ENCODE assay signal across 17 cellular contexts in the genomic region with DNA sequence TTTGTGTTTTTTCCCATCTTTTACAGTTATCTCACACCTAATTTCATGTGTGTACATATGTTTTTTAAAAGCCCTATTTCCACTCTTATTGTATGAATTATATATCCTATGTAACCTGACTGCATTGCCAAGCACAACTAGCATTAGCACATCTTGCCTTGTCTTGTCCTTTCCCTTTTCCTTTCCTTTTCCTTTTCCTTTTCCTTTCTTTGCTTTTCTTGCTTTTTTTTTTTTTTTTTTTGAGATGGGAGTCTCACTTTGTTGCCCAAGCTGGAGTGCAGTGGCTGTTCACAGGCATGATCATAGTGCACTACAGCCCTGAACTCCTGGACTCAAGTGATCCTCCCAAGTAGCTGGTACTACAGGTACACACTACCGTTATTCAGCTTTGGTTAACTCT.
DNase-seq lines count a peak whose midpoint lies in the region; ATAC-seq lines count a peak whose summit lies in the region.
"Had no signal": no experiment of that assay in that cellular context is flagged by ENCODE, and none has a peak within 500 bp of the region (broad histone marks: within the 10 kb centered on the region; RNA-seq: fewer than 3 reads in every experiment).

No MANE protein-coding gene starts in this region.

- ATAC-seq in activated naive CD8-positive, alpha-beta T cell treated with anti-CD3 and anti-CD28 coated beads, Interleukin-2, amount 50 U/mL, for 24 hours, result no peak
- no peak for ATAC-seq in central memory CD8-positive, alpha-beta T cell (replicated peaks; ENCODE audit: extremely low read depth, poor library complexity, severe bottlenecking)
- ATAC-seq: A549 had no signal

- POLR2A ChIA-PET in activated CD4-positive, alpha-beta T cell treated with anti-CD3 and anti-CD28 coated beads, Interleukin-2, amount 10 ng/mL, durations not matched to agents 7 days and 5 days (lab: Charles Lee), result no interaction called here

- peak overlapping the region; percentile 51 for H3K27ac Mint-ChIP-seq in activated CD4-positive, alpha-beta T cell treated with anti-CD3 and anti-CD28 coated beads, Interleukin-2, amount 10 ng/mL, durations not matched to agents 7 days and 5 days
- peak overlapping the region; percentile 26 for H3K27ac Mint-ChIP-seq in activated naive CD8-positive, alpha-beta T cell treated with anti-CD3 and anti-CD28 coated beads for 36 hours
- no peak overlapping the region for H3K27ac Mint-ChIP-seq in activated naive CD8-positive, alpha-beta T cell treated with anti-CD3 and anti-CD28 coated beads, Interleukin-2, amount 50 U/mL, for 24 hours
- peak overlapping the region; percentile 58 for H3K27ac Mint-ChIP-seq in central memory CD8-positive, alpha-beta T cell (ENCODE audit: low read depth)
- H3K27ac Mint-ChIP-seq: B cell; CD4-positive, CD25-positive, alpha-beta regulatory T cell; CD8-positive, alpha-beta memory T cell had no signal

- H3K36me3 Mint-ChIP-seq in activated CD4-positive, alpha-beta T cell treated with anti-CD3 and anti-CD28 coated beads, Interleukin-2, amount 10 ng/mL, durations not matched to agents 7 days and 5 days (ENCODE audit: low read depth), result peaks cover 7% of the 10 kb centered on the region
- peaks cover 17% of the 10 kb centered on the region for H3K36me3 Mint-ChIP-seq in activated naive CD8-positive, alpha-beta T cell treated with anti-CD3 and anti-CD28 coated beads for 36 hours
- H3K36me3 Mint-ChIP-seq in activated naive CD8-positive, alpha-beta T cell treated with anti-CD3 and anti-CD28 coated beads, Interleukin-2, amount 50 U/mL, for 24 hours (ENCODE audit: low read depth), result peaks cover 11% of the 10 kb centered on the region
- peaks cover 3% of the 10 kb centered on the region for H3K36me3 Mint-ChIP-seq in central memory CD8-positive, alpha-beta T cell (ENCODE audit: insufficient read depth)

- no peaks in the 10 kb centered on the region for H3K4me1 Mint-ChIP-seq in activated CD4-positive, alpha-beta T cell treated with anti-CD3 and anti-CD28 coated beads, Interleukin-2, amount 10 ng/mL, durations not matched to agents 7 days and 5 days
- H3K4me1 Mint-ChIP-seq in activated naive CD8-positive, alpha-beta T cell treated with anti-CD3 and anti-CD28 coated beads for 36 hours, result no peaks in the 10 kb centered on the region
- no peaks in the 10 kb centered on the region for H3K4me1 Mint-ChIP-seq in activated naive CD8-positive, alpha-beta T cell treated with anti-CD3 and anti-CD28 coated beads, Interleukin-2, amount 50 U/mL, for 24 hours
- no peaks in the 10 kb centered on the region for H3K4me1 Mint-ChIP-seq in central memory CD8-positive, alpha-beta T cell
- H3K4me1 Mint-ChIP-seq: B cell; CD14-positive monocyte; CD8-positive, alpha-beta memory T cell had no signal

- H3K27me3 Mint-ChIP-seq in activated CD4-positive, alpha-beta T cell treated with anti-CD3 and anti-CD28 coated beads, Interleukin-2, amount 10 ng/mL, durations not matched to agents 7 days and 5 days, result no peaks in the 10 kb centered on the region
- H3K27me3 Mint-ChIP-seq in activated naive CD8-positive, alpha-beta T cell treated with anti-CD3 and anti-CD28 coated beads for 36 hours, result no peaks in the 10 kb centered on the region
- H3K27me3 Mint-ChIP-seq in activated naive CD8-positive, alpha-beta T cell treated with anti-CD3 and anti-CD28 coated beads, Interleukin-2, amount 50 U/mL, for 24 hours, result no peaks in the 10 kb centered on the region
- H3K27me3 Mint-ChIP-seq in central memory CD8-positive, alpha-beta T cell, result no peaks in the 10 kb centered on the region
- H3K27me3 Mint-ChIP-seq: B cell; CD4-positive, alpha-beta memory T cell; CD4-positive, CD25-positive, alpha-beta regulatory T cell; CD8-positive, alpha-beta memory T cell had no signal

- no peak for DNase-seq in activated CD4-positive, alpha-beta T cell treated with anti-CD3 and anti-CD28 coated beads, Interleukin-2, amount 10 ng/mL, durations not matched to agents 7 days and 5 days
- DNase-seq in activated CD4-positive, alpha-beta T cell treated with anti-CD3 and anti-CD28 coated beads, Interleukin-2, amount 50 U/mL, for 1 hour, result no peak
- no peak for DNase-seq in activated naive CD8-positive, alpha-beta T cell treated with anti-CD3 and anti-CD28 coated beads for 36 hours
- no peak for DNase-seq in activated naive CD8-positive, alpha-beta T cell treated with anti-CD3 and anti-CD28 coated beads, Interleukin-2, amount 50 U/mL, for 24 hours
- DNase-seq in central memory CD8-positive, alpha-beta T cell (ENCODE audit: low spot score in 2 of 2), result no peak
- DNase-seq in C1 segment of cervical spinal cord (lab: John Stamatoyannopoulos, UW) (no peak), medulla oblongata (ENCODE audit: extremely low spot score) (no peak)
- DNase-seq: AML-193; CD4-positive, alpha-beta memory T cell; CD4-positive, CD25-positive, alpha-beta regulatory T cell; CD8-positive, alpha-beta memory T cell; COR-L47; DMS79 treated with DMSO at 0.1 percent for 48 hours; GF-D8 had no signal

- CTCF ChIA-PET in activated CD4-positive, alpha-beta T cell treated with anti-CD3 and anti-CD28 coated beads, Interleukin-2, amount 10 ng/mL, durations not matched to agents 7 days and 5 days (lab: Charles Lee), result no interaction called here

- H3K4me3 Mint-ChIP-seq in activated CD4-positive, alpha-beta T cell treated with anti-CD3 and anti-CD28 coated beads, Interleukin-2, amount 10 ng/mL, durations not matched to agents 7 days and 5 days, result no peak overlapping the region
- no peak overlapping the region for H3K4me3 Mint-ChIP-seq in activated naive CD8-positive, alpha-beta T cell treated with anti-CD3 and anti-CD28 coated beads for 36 hours
- H3K4me3 Mint-ChIP-seq in activated naive CD8-positive, alpha-beta T cell treated with anti-CD3 and anti-CD28 coated beads, Interleukin-2, amount 50 U/mL, for 24 hours, result no peak overlapping the region
- no peak overlapping the region for H3K4me3 Mint-ChIP-seq in central memory CD8-positive, alpha-beta T cell
- H3K4me3 Mint-ChIP-seq: B cell; CD14-positive monocyte; CD4-positive, alpha-beta memory T cell; CD4-positive, CD25-positive, alpha-beta regulatory T cell; CD8-positive, alpha-beta memory T cell had no signal

- H3K9me3 Mint-ChIP-seq in activated CD4-positive, alpha-beta T cell treated with anti-CD3 and anti-CD28 coated beads, Interleukin-2, amount 10 ng/mL, durations not matched to agents 7 days and 5 days, result no peaks in the 10 kb centered on the region
- H3K9me3 Mint-ChIP-seq in activated naive CD8-positive, alpha-beta T cell treated with anti-CD3 and anti-CD28 coated beads for 36 hours, result no peaks in the 10 kb centered on the region
- H3K9me3 Mint-ChIP-seq in activated naive CD8-positive, alpha-beta T cell treated with anti-CD3 and anti-CD28 coated beads, Interleukin-2, amount 50 U/mL, for 24 hours, result no peaks in the 10 kb centered on the region
- no peaks in the 10 kb centered on the region for H3K9me3 Mint-ChIP-seq in central memory CD8-positive, alpha-beta T cell
- H3K9me3 Mint-ChIP-seq: CD4-positive, alpha-beta memory T cell; CD8-positive, alpha-beta memory T cell had no signal
